8 cellular contexts compared by ENCODE assay signal in genomic region chr2:27086090-27086721, GRCh38. TPM values are rescaled to one million over a fixed set of nuclear protein-coding genes. Genes with fewer than 3 reads are reported as not detected.
DNase-seq lines count a peak whose midpoint lies in the region; ATAC-seq and TF ChIP-seq lines count a peak whose summit lies in the region.

No MANE protein-coding gene starts in this region.

- DNase-seq in DMS53 (lab: John Stamatoyannopoulos, UW) (peak; percentile 94), OCI-M2 (lab: John Stamatoyannopoulos, UW; ENCODE audit: unreplicated experiment) (peak; percentile 32), erythroblast (lab: John Stamatoyannopoulos, UW) (peak; percentile 95 to 97)
- peak; percentile 99 for DNase-seq in activated T-cell treated with anti-CD3 and anti-CD28 coated beads, Interleukin-2, amount 50 U/mL, for 1 hour
- peak; percentile 99 for DNase-seq in stimulated activated CD8-positive, alpha-beta memory T cell treated with anti-CD3 and anti-CD28 coated beads, Interleukin-4, amount 100 ng/mL, for 48 hours

- H3K9me3 ChIP-seq in mucosa of stomach (ENCODE audit: control insufficient read depth, low read length): no peaks in the 10 kb centered on the region

- peak overlapping the region; percentile 71 for H3K9ac ChIP-seq in mucosa of stomach (ENCODE audit: low read length)

- peaks cover 33% of the 10 kb centered on the region for H3K4me1 ChIP-seq in mucosa of stomach (ENCODE audit: control insufficient read depth, insufficient read depth, low read length)

- H3K4me1 Mint-ChIP-seq in IgD-negative memory B cell: peaks cover 7 to 13% (median 13%) of the 10 kb centered on the region in 3 donors

- H3K27me3 Mint-ChIP-seq in IgD-negative memory B cell: no peaks in the 10 kb centered on the region

- no peaks in the 10 kb centered on the region for H3K36me3 Mint-ChIP-seq in IgD-negative memory B cell

- H3K27ac Mint-ChIP-seq in IgD-negative memory B cell: peak overlapping the region in 2 of 3 donors; percentile 82 to 88

- peak; percentile 74 for ATAC-seq in GM21576 (IDR thresholded peaks at IDR 0.05; ENCODE audit: unreplicated experiment)

- H3K4me3 ChIP-seq in mucosa of stomach (ENCODE audit: low read length): peak overlapping the region; percentile 36

- H3K27me3 ChIP-seq in mucosa of stomach (ENCODE audit: control insufficient read depth, insufficient read depth, low read length): peaks cover 6% of the 10 kb centered on the region

- H3K4me3 Mint-ChIP-seq in IgD-negative memory B cell: peak overlapping the region; percentile 85 to 94 (median 88)

- H3K36me3 ChIP-seq in mucosa of stomach (ENCODE audit: control insufficient read depth, insufficient read depth, low read length): no peaks in the 10 kb centered on the region

- peak; percentile 57 for TF ChIP-seq POLR2A in erythroblast (IDR thresholded peaks at IDR 0.05; ENCODE audit: low read length)

- no peaks in the 10 kb centered on the region for H3K9me3 Mint-ChIP-seq in IgD-negative memory B cell

RNA-seq across cellular contexts. Expression of gene KHK, which starts 0.4 kb away (rescaled TPM):
- polyA plus RNA-seq in IgD-negative memory B cell: 6.5 TPM

RNA-seq across cellular contexts. Expression of gene EMILIN1, which starts 7.8 kb away (rescaled TPM):
- polyA plus RNA-seq in IgD-negative memory B cell: 0.61 TPM

RNA-seq across cellular contexts. Expression of gene OST4, which starts 14.8 kb away (rescaled TPM):
- polyA plus RNA-seq in IgD-negative memory B cell: 723 TPM

RNA-seq across cellular contexts. Expression of gene CGREF1, which starts 32.7 kb away (rescaled TPM):
- polyA plus RNA-seq in IgD-negative memory B cell: not detected

RNA-seq across cellular contexts. Expression of gene AGBL5, which starts 34.7 kb away (rescaled TPM):
- polyA plus RNA-seq in IgD-negative memory B cell: 10.8 TPM

Comparison
In these comparisons a context has a peak if more than half of its experiments do, and no peak if none do; other contexts are left out.
1. Peak in every context shown above with its lines: DNase-seq, ATAC-seq and H3K4me3 ChIP-seq.
2. DNase-seq: peak in every context shown above with its lines; median percentile 99 in activated T-cell treated with anti-CD3 and anti-CD28 coated beads, Interleukin-2, amount 50 U/mL, for 1 hour; 99 in stimulated activated CD8-positive, alpha-beta memory T cell treated with anti-CD3 and anti-CD28 coated beads, Interleukin-4, amount 100 ng/mL, for 48 hours; 96 in erythroblast; 94 in DMS53; 32 in OCI-M2.